28 cellular contexts compared by ENCODE assay signal in genomic region chr10:93261089-93261488, GRCh38.
"Had no signal": no experiment of that assay in that cellular context is flagged by ENCODE, and none has a peak within 500 bp of the region (broad histone marks: within the 10 kb centered on the region; RNA-seq: fewer than 3 reads in every experiment).

No MANE protein-coding gene starts in this region.

- H3K4me1 Mint-ChIP-seq: activated B cell treated with CpG ODN at 0.5 μM for 24 hours; activated CD4-positive, alpha-beta T cell treated with anti-CD3 and anti-CD28 coated beads, Interleukin-2, amount 10 ng/mL, durations not matched to agents 24 days and 14 days; activated CD8-positive, alpha-beta memory T cell treated with anti-CD3 and anti-CD28 coated beads, Interleukin-2, amount 10 ng/mL, durations not matched to agents 7 days and 5 days; T-cell had no signal

- H3K27ac ChIP-seq: brain microvascular endothelial cell, SK-N-MC had no signal

- H3K4me3 ChIP-seq: SK-N-MC had no signal

- H3K9me3 Mint-ChIP-seq: activated B cell treated with CpG ODN at 0.5 μM for 24 hours; activated CD4-positive, alpha-beta T cell treated with anti-CD3 and anti-CD28 coated beads, Interleukin-2, amount 10 ng/mL, durations not matched to agents 24 days and 14 days; activated T-cell treated with anti-CD3 and anti-CD28 coated beads, Interleukin-2, amount 50 U/mL, for 4 hours; T-cell had no signal

- H3K27me3 ChIP-seq: brain microvascular endothelial cell had no signal

- ATAC-seq: activated CD8-positive, alpha-beta memory T cell treated with anti-CD3 and anti-CD28 coated beads, Interleukin-2, amount 10 ng/mL, durations not matched to agents 7 days and 5 days; activated T-cell treated with anti-CD3 and anti-CD28 coated beads, Interleukin-2, amount 50 U/mL, for 4 hours; Panc1; Right ventricle myocardium inferior; T-cell had no signal

- H3K36me3 ChIP-seq: brain microvascular endothelial cell had no signal

- H3K4me3 Mint-ChIP-seq: activated B cell treated with CpG ODN at 0.5 μM for 24 hours; activated CD4-positive, alpha-beta T cell treated with anti-CD3 and anti-CD28 coated beads, Interleukin-2, amount 10 ng/mL, durations not matched to agents 24 days and 14 days; activated CD8-positive, alpha-beta memory T cell treated with anti-CD3 and anti-CD28 coated beads, Interleukin-2, amount 10 ng/mL, durations not matched to agents 7 days and 5 days; activated naive CD8-positive, alpha-beta T cell; activated T-cell treated with anti-CD3 and anti-CD28 coated beads, Interleukin-2, amount 50 U/mL, for 4 hours; T-cell had no signal

- DNase-seq: activated B cell treated with CpG ODN at 0.5 μM for 24 hours; activated CD4-positive, alpha-beta T cell treated with anti-CD3 and anti-CD28 coated beads for 1 hour; activated CD4-positive, alpha-beta T cell treated with anti-CD3 and anti-CD28 coated beads, Interleukin-2, amount 10 ng/mL, durations not matched to agents 24 days and 14 days; activated CD4-positive, alpha-beta T cell treated with anti-CD3 and anti-CD28 coated beads, Interleukin-2, amount 50 U/mL, for 48 hours; activated CD8-positive, alpha-beta memory T cell treated with anti-CD3 and anti-CD28 coated beads, Interleukin-2, amount 10 ng/mL, durations not matched to agents 7 days and 5 days; activated effector memory CD4-positive, alpha-beta T cell treated with anti-CD3 and anti-CD28 coated beads, Interleukin-2, amount 50 U/mL, for 16 hours; activated naive CD4-positive, alpha-beta T cell treated with Interleukin-2 at 50 U/mL for 16 hours; activated T-cell treated with anti-CD3 and anti-CD28 coated beads, Interleukin-2, amount 50 U/mL, for 4 hours; brain microvascular endothelial cell; KG1; NCI-H1092; NCI-H1417; NCI-H1930; NCI-H2171 treated with DMSO at 0.1 percent for 48 hours; NCI-H345; NCI-H510A; NCI-H526 treated with DMSO at 0.1 percent for 48 hours; NCI-H82; NK-92 treated with Interleukin-12 subunit alpha and Interleukin-12 subunit beta, amount 100 ng/mL, for 24 hours; OCI-M1; RPMI8226; T-cell; T-helper 2 cell; T1000 had no signal

- H3K36me3 Mint-ChIP-seq: activated CD8-positive, alpha-beta memory T cell treated with anti-CD3 and anti-CD28 coated beads, Interleukin-2, amount 10 ng/mL, durations not matched to agents 7 days and 5 days; activated naive CD8-positive, alpha-beta T cell; T-cell had no signal

- H3K27me3 Mint-ChIP-seq: activated B cell treated with CpG ODN at 0.5 μM for 24 hours; activated CD4-positive, alpha-beta T cell treated with anti-CD3 and anti-CD28 coated beads, Interleukin-2, amount 10 ng/mL, durations not matched to agents 24 days and 14 days; activated naive CD8-positive, alpha-beta T cell; T-cell had no signal

- H3K27ac Mint-ChIP-seq: activated B cell treated with CpG ODN at 0.5 μM for 24 hours; activated CD4-positive, alpha-beta T cell treated with anti-CD3 and anti-CD28 coated beads, Interleukin-2, amount 10 ng/mL, durations not matched to agents 24 days and 14 days; activated CD8-positive, alpha-beta memory T cell treated with anti-CD3 and anti-CD28 coated beads, Interleukin-2, amount 10 ng/mL, durations not matched to agents 7 days and 5 days; activated naive CD8-positive, alpha-beta T cell; T-cell had no signal
